Comparison of ENCODE assay signal across 15 cellular contexts in the genomic region with DNA sequence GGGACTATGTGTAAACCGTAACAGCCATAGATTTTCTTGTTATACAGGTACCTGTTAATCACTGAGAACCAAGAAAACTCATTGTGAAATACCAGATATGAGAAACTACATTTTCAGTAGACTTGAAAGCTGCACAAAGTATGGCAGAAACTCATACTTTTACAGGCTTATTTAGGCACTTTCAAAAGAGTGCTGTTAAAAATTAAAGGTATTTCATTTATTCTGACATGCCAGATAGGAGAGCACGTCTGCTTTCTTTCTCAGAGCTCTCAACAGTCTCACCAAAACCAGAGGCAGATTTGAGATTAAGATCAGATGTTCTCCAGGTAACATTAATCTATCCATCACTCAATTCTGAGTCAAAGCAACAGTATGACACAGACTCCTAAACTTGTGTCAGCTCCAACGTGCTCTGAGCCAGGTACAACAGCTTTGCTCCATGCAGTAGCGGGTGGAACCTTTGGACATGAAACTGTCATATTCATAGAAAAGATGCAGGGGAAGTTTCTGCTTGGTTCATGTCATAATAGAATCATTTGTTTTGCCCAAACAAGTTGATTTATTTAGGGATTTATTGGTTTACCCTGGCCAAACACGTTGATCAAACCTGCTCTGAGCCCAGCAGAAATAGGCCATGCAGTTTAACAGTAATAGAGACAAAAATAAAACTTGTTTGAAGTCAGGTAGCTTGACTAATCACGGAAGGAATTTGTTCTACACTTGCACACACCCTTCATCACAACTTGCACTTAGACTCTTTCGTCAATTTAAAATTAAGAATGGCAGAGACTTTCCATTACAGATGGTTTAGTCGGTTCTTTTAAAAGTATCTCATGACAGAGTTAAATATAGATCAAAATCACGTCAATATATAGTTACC. TPM values are rescaled to one million over a fixed set of nuclear protein-coding genes. Genes with fewer than 3 reads are reported as not detected.
DNase-seq lines count a peak whose midpoint lies in the region; ATAC-seq and TF ChIP-seq lines count a peak whose summit lies in the region.
"Had no signal": no experiment of that assay in that cellular context is flagged by ENCODE, and none has a peak within 500 bp of the region (broad histone marks: within the 10 kb centered on the region; RNA-seq: fewer than 3 reads in every experiment).

No MANE protein-coding gene starts in this region.

- peak overlapping the region; percentile 13 for H3K27ac ChIP-seq in cardiac muscle cell
- H3K27ac ChIP-seq: ovary, tibial nerve had no signal

- no peak for TF ChIP-seq CTCF in cardiac muscle cell (IDR thresholded peaks at IDR 0.05; ENCODE audit: low read depth, low read length)
- TF ChIP-seq CTCF in type B pancreatic cell (conservative IDR thresholded peaks at IDR 0.05) = no peak

- no peaks in the 10 kb centered on the region for H3K9me3 ChIP-seq in cardiac muscle cell (ENCODE audit: low read depth)
- H3K9me3 ChIP-seq in HAP-1 = no peaks in the 10 kb centered on the region
- H3K9me3 ChIP-seq: ovary, tibial nerve had no signal

- intact Hi-C loops in left cardiac atrium (cut with DNase I) = no loop called here

- H3K4me1 ChIP-seq in cardiac muscle cell (ENCODE audit: low read depth) = peaks cover 15% of the 10 kb centered on the region
- H3K4me1 ChIP-seq in HAP-1 = no peaks in the 10 kb centered on the region
- H3K4me1 ChIP-seq: tibial nerve had no signal

- H3K9me3 Mint-ChIP-seq in type B pancreatic cell = no peaks in the 10 kb centered on the region

- H3K4me1 Mint-ChIP-seq in type B pancreatic cell (ENCODE audit: unreplicated experiment) = peaks cover 5% of the 10 kb centered on the region

- no peak for ATAC-seq in left cardiac atrium
- ATAC-seq in HG02870 (IDR thresholded peaks at IDR 0.05; ENCODE audit: unreplicated experiment) = peak; percentile 76

- H3K4me3 ChIP-seq in cardiac muscle cell (no peak overlapping the region), HAP-1 (no peak overlapping the region)
- H3K4me3 ChIP-seq: K562, ovary, tibial nerve had no signal

- H3K4me3 Mint-ChIP-seq in type B pancreatic cell = no peak overlapping the region

- no peaks in the 10 kb centered on the region for H3K27me3 ChIP-seq in cardiac muscle cell
- no peaks in the 10 kb centered on the region for H3K27me3 ChIP-seq in HAP-1 (ENCODE audit: low read depth)
- H3K27me3 ChIP-seq: ovary, tibial nerve had no signal

- no peaks in the 10 kb centered on the region for H3K36me3 Mint-ChIP-seq in type B pancreatic cell

- H3K36me3 ChIP-seq in cardiac muscle cell (no peaks in the 10 kb centered on the region), HAP-1 (replicated peaks) (no peaks in the 10 kb centered on the region)
- H3K36me3 ChIP-seq: ovary, tibial nerve had no signal

- DNase-seq in cardiac muscle cell (ENCODE audit: low read depth in 1 of 2, low spot score in 1 of 2) (no peak), left cardiac atrium (no peak), SK-N-DZ (ENCODE audit: low spot score) (peak; percentile 62), type B pancreatic cell (ENCODE audit: extremely low spot score, unreplicated experiment) (no peak), HAP-1 (ENCODE audit: low spot score in 2 of 2) (no peak), NCI-H2107 treated with DMSO at 0.1 percent for 48 hours (lab: John Stamatoyannopoulos, UW; ENCODE audit: unreplicated experiment) (no peak), ureter (ENCODE audit: low spot score) (no peak)
- DNase-seq: activated naive CD4-positive, alpha-beta T cell treated with anti-CD3 and anti-CD28 coated beads, Interleukin-2, amount 50 U/mL, for 16 hours; effector memory CD4-positive, alpha-beta T cell; NCI-H526 treated with DMSO at 0.1 percent for 48 hours; ovary; T-helper 9 cell had no signal

- no peaks in the 10 kb centered on the region for H3K27me3 Mint-ChIP-seq in type B pancreatic cell

- peak overlapping the region; percentile 65 for H3K27ac Mint-ChIP-seq in type B pancreatic cell

- in situ Hi-C loops in HAP-1 (cut with MboI; ENCODE audit: low sequenced_read_pairs) = no loop called here

RNA-seq across cellular contexts. Expression of a gene that starts 20.8 kb away (rescaled TPM):
- total RNA-seq in cardiac muscle cell = 18.9 and 29.9 TPM in 2 replicates
- polyA plus RNA-seq in cardiac muscle cell = 40.3 and 44.5 TPM in 2 replicates
- 10 to 100 TPM; 27.8 to 44.0 TPM for total RNA-seq in left cardiac atrium
- polyA plus RNA-seq in SK-N-DZ (2014; cell fraction: cytosol; rRNA removed) = 46.8 and 47.1 TPM in 2 replicates
- 10.8 and 12.8 TPM in 2 replicates for polyA plus RNA-seq in SK-N-DZ (2014; cell fraction: nucleus; rRNA removed)
- total RNA-seq in type B pancreatic cell (ENCODE audit: low replicate concordance) = 28.0 and 34.0 TPM in 2 replicates
- 44.6 TPM for total RNA-seq in ureter
